In the genomic region with DNA sequence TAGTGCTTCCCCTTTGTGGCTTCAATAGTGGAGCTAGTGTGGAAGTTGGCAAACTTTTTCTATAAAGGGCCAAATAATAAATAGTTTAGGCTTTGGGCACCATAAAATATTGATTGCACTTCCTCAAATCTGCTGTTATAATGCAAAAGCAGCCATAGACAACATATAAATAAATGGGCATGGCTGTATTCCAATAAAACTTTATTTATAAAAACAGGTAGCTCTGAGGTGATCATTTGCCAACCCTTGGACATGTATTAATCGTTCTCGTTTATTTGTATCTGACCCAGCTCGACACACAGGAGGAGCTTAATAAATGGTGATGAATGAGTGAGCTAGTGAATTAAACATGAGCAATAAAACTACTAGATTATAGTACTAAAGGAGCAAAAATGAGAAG, we compare ENCODE assay signal across 27 cellular contexts.
"Had no signal": no experiment of that assay in that cellular context is flagged by ENCODE, and none has a peak within 500 bp of the region (broad histone marks: within the 10 kb centered on the region; RNA-seq: fewer than 3 reads in every experiment).

No MANE protein-coding gene starts in this region.

- H3K9me3 ChIP-seq: ascending aorta, breast epithelium, colonic mucosa, esophagus squamous epithelium, gastroesophageal sphincter, heart right ventricle had no signal

- H3K4me3 ChIP-seq: ascending aorta, breast epithelium, cardiac muscle cell, colonic mucosa, esophagus squamous epithelium, gastroesophageal sphincter, heart right ventricle had no signal

- H3K36me3 ChIP-seq: ascending aorta, breast epithelium, cardiac muscle cell, colonic mucosa, esophagus squamous epithelium, gastroesophageal sphincter, heart right ventricle had no signal

- H3K27me3 ChIP-seq: ascending aorta, breast epithelium, cardiac muscle cell, colonic mucosa had no signal

- H3K27ac ChIP-seq: ascending aorta, breast epithelium, cardiac muscle cell, colonic mucosa, epithelial cell of prostate, esophagus squamous epithelium, gastroesophageal sphincter, heart right ventricle had no signal

- H3K4me1 ChIP-seq: ascending aorta, breast epithelium, colonic mucosa, esophagus squamous epithelium, gastroesophageal sphincter, heart right ventricle had no signal

- DNase-seq: activated CD4-positive, alpha-beta memory T cell treated with anti-CD3 and anti-CD28 coated beads, Interleukin-2, amount 10 ng/mL, durations not matched to agents 7 days and 5 days; activated CD4-positive, alpha-beta T cell treated with anti-CD3 and anti-CD28 coated beads for 1 hour; activated CD4-positive, alpha-beta T cell treated with anti-CD3 and anti-CD28 coated beads for 4 hours; activated CD4-positive, alpha-beta T cell treated with anti-CD3 and anti-CD28 coated beads, Interleukin-2, amount 10 ng/mL, durations not matched to agents 7 days and 5 days; activated CD4-positive, alpha-beta T cell treated with anti-CD3 and anti-CD28 coated beads, Interleukin-2, amount 50 U/mL, for 4 hours; activated CD8-positive, alpha-beta memory T cell treated with anti-CD3 and anti-CD28 coated beads, Interleukin-2, amount 50 U/mL, for 48 hours; activated gamma-delta T cell; activated naive CD4-positive, alpha-beta T cell; activated naive CD4-positive, alpha-beta T cell treated with anti-CD3 and anti-CD28 coated beads, Interleukin-2, amount 10 ng/mL, durations not matched to agents 7 days and 5 days; activated naive CD8-positive, alpha-beta T cell treated with anti-CD3 and anti-CD28 coated beads, Interleukin-2, amount 10 ng/mL, durations not matched to agents 7 days and 5 days; activated T-cell treated with anti-CD3 and anti-CD28 coated beads for 4 hours; activated T-cell treated with anti-CD3 and anti-CD28 coated beads, Interleukin-2, amount 50 U/mL, for 24 hours; activated T-cell treated with anti-CD3 and anti-CD28 coated beads, Interleukin-2, amount 50 U/mL, for 72 hours; central memory CD4-positive, alpha-beta T cell; cerebellar nuclear complex; colonic mucosa; effector CD8-positive, alpha-beta T cell; esophagus squamous epithelium; foreskin melanocyte; heart right ventricle; T-helper 17 cell; T1000 had no signal
